In genomic region chr12:51766067-51766466, GRCh38 we compare ENCODE assay signal across 31 cellular contexts.
"Had no signal": no experiment of that assay in that cellular context is flagged by ENCODE, and none has a peak within 500 bp of the region (broad histone marks: within the 10 kb centered on the region; RNA-seq: fewer than 3 reads in every experiment).

No MANE protein-coding gene starts in this region.

- H3K4me1 Mint-ChIP-seq: activated CD4-positive, alpha-beta T cell treated with anti-CD3 and anti-CD28 coated beads for 36 hours; activated CD4-positive, alpha-beta T cell treated with anti-CD3 and anti-CD28 coated beads, Interleukin-2, amount 10 ng/mL, durations not matched to agents 24 days and 14 days; activated T-helper 17 cell treated with anti-CD3 and anti-CD28 coated beads, Interleukin-2, amount 50 U/mL, for 72 hours; central memory CD8-positive, alpha-beta T cell had no signal

- H3K27ac ChIP-seq: brain microvascular endothelial cell, coronary artery, dorsolateral prefrontal cortex, esophagus muscularis mucosa, foreskin keratinocyte, gastrocnemius medialis, heart left ventricle had no signal

- H3K36me3 ChIP-seq: brain microvascular endothelial cell, esophagus muscularis mucosa, gastrocnemius medialis, heart left ventricle had no signal

- H3K27me3 ChIP-seq: brain microvascular endothelial cell, dorsolateral prefrontal cortex, esophagus muscularis mucosa, foreskin keratinocyte, heart left ventricle had no signal

- H3K9me3 ChIP-seq: esophagus muscularis mucosa, gastrocnemius medialis, heart left ventricle had no signal

- H3K4me3 Mint-ChIP-seq: activated CD4-positive, alpha-beta memory T cell treated with anti-CD3 and anti-CD28 coated beads for 36 hours; activated CD4-positive, alpha-beta T cell treated with anti-CD3 and anti-CD28 coated beads for 36 hours; activated CD4-positive, alpha-beta T cell treated with anti-CD3 and anti-CD28 coated beads, Interleukin-2, amount 10 ng/mL, durations not matched to agents 24 days and 14 days; activated CD8-positive, alpha-beta T cell treated with anti-CD3 and anti-CD28 coated beads, Interleukin-2, amount 10 ng/mL, durations not matched to agents 7 days and 5 days; activated naive CD8-positive, alpha-beta T cell; activated T-cell treated with anti-CD3 and anti-CD28 coated beads, Interleukin-2, amount 50 U/mL, for 4 hours; activated T-helper 17 cell treated with anti-CD3 and anti-CD28 coated beads, Interleukin-2, amount 50 U/mL, for 72 hours; central memory CD8-positive, alpha-beta T cell; dendritic cell treated with granulocyte-macrophage colony-stimulating factor and Interleukin-4, amounts not matched to agents 40 ng/mL and 50 ng/mL, for 4 days; endodermal cell had no signal

- FAIRE-seq: astrocyte, bronchial epithelial cell had no signal

- H3K4me1 ChIP-seq: foreskin keratinocyte, gastrocnemius medialis, heart left ventricle had no signal

- H3K27ac Mint-ChIP-seq: activated CD4-positive, alpha-beta memory T cell treated with anti-CD3 and anti-CD28 coated beads for 36 hours; activated CD4-positive, alpha-beta T cell treated with anti-CD3 and anti-CD28 coated beads for 36 hours; activated CD4-positive, alpha-beta T cell treated with anti-CD3 and anti-CD28 coated beads, Interleukin-2, amount 10 ng/mL, durations not matched to agents 24 days and 14 days; activated CD8-positive, alpha-beta T cell treated with anti-CD3 and anti-CD28 coated beads, Interleukin-2, amount 10 ng/mL, durations not matched to agents 7 days and 5 days; activated naive CD8-positive, alpha-beta T cell; activated T-helper 17 cell treated with anti-CD3 and anti-CD28 coated beads, Interleukin-2, amount 50 U/mL, for 72 hours; dendritic cell treated with granulocyte-macrophage colony-stimulating factor and Interleukin-4, amounts not matched to agents 40 ng/mL and 50 ng/mL, for 4 days; endodermal cell had no signal

- DNase-seq: activated CD4-positive, alpha-beta memory T cell treated with anti-CD3 and anti-CD28 coated beads for 36 hours; activated CD4-positive, alpha-beta T cell treated with anti-CD3 and anti-CD28 coated beads for 36 hours; activated CD4-positive, alpha-beta T cell treated with anti-CD3 and anti-CD28 coated beads, Interleukin-2, amount 10 ng/mL, durations not matched to agents 24 days and 14 days; activated CD4-positive, CD25-positive, alpha-beta regulatory T cell; activated CD4-positive, CD25-positive, alpha-beta regulatory T cell treated with anti-CD3 and anti-CD28 coated beads, Interleukin-2, amount 50 U/mL, for 72 hours; activated CD8-positive, alpha-beta T cell treated with anti-CD3 and anti-CD28 coated beads, Interleukin-2, amount 10 ng/mL, durations not matched to agents 7 days and 5 days; activated effector memory CD4-positive, alpha-beta T cell treated with Interleukin-2 at 50 U/mL for 16 hours; activated gamma-delta T cell treated with Interleukin-2 at 50 U/mL for 16 hours; activated naive CD4-positive, alpha-beta T cell treated with anti-CD3 and anti-CD28 coated beads, Interleukin-2, amount 50 U/mL, for 16 hours; activated naive CD4-positive, alpha-beta T cell treated with Interleukin-2 at 50 U/mL for 16 hours; activated T-cell treated with anti-CD3 and anti-CD28 coated beads, Interleukin-2, amount 50 U/mL, for 4 hours; amniotic stem cell; anterior cingulate cortex; brain microvascular endothelial cell; dorsolateral prefrontal cortex; effector memory CD4-positive, alpha-beta T cell; endodermal cell; erythroblast; foreskin keratinocyte; gastrocnemius medialis; glutamatergic neuron; heart left ventricle; T-helper 2 cell had no signal

- ATAC-seq: activated CD4-positive, alpha-beta T cell treated with anti-CD3 and anti-CD28 coated beads for 36 hours; activated CD8-positive, alpha-beta T cell treated with anti-CD3 and anti-CD28 coated beads, Interleukin-2, amount 10 ng/mL, durations not matched to agents 7 days and 5 days; activated T-cell treated with anti-CD3 and anti-CD28 coated beads, Interleukin-2, amount 50 U/mL, for 4 hours; activated T-helper 17 cell treated with anti-CD3 and anti-CD28 coated beads, Interleukin-2, amount 50 U/mL, for 72 hours; foreskin keratinocyte; gastrocnemius medialis; heart left ventricle had no signal

- H3K4me3 ChIP-seq: coronary artery, dorsolateral prefrontal cortex, esophagus muscularis mucosa, gastrocnemius medialis, heart left ventricle had no signal

- H3K9me3 Mint-ChIP-seq: activated CD4-positive, alpha-beta memory T cell treated with anti-CD3 and anti-CD28 coated beads for 36 hours; activated CD4-positive, alpha-beta T cell treated with anti-CD3 and anti-CD28 coated beads, Interleukin-2, amount 10 ng/mL, durations not matched to agents 24 days and 14 days; activated T-cell treated with anti-CD3 and anti-CD28 coated beads, Interleukin-2, amount 50 U/mL, for 4 hours; activated T-helper 17 cell treated with anti-CD3 and anti-CD28 coated beads, Interleukin-2, amount 50 U/mL, for 72 hours; central memory CD8-positive, alpha-beta T cell; dendritic cell treated with granulocyte-macrophage colony-stimulating factor and Interleukin-4, amounts not matched to agents 40 ng/mL and 50 ng/mL, for 4 days; endodermal cell had no signal

- H3K36me3 Mint-ChIP-seq: activated CD4-positive, alpha-beta memory T cell treated with anti-CD3 and anti-CD28 coated beads for 36 hours; activated naive CD8-positive, alpha-beta T cell had no signal
